Comparison of ENCODE assay signal across 26 cellular contexts in the genomic region with DNA sequence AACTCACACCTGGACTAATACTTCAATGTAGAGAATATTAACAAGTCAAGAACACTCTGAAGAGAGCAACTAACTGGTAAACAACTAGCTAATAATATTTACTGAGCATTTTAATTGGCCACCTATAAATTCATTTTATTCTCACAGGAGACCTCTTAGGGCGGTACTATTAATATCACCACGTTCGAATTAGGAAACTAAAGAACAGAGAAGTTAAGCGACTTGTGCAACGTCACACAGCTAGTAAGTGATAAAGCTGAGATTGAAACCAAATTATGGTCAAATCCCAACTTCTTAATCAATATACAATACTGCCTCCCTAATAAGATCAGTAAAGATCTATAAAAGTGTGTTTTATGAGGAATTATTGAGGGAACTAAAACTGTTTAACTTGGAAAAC.
"Had no signal": no experiment of that assay in that cellular context is flagged by ENCODE, and none has a peak within 500 bp of the region (broad histone marks: within the 10 kb centered on the region; RNA-seq: fewer than 3 reads in every experiment).

No MANE protein-coding gene starts in this region.

- H3K36me3 ChIP-seq: stomach, suprapubic skin, thoracic aorta, tibial artery, tibial nerve, transverse colon, upper lobe of left lung, upper lobe of right lung, uterus, vagina had no signal

- H3K27ac ChIP-seq: stomach, suprapubic skin, testis, thoracic aorta, tibial artery, tibial nerve, transverse colon, upper lobe of left lung, upper lobe of right lung, uterus, vagina had no signal

- H3K4me1 ChIP-seq: stomach, suprapubic skin, testis, tibial artery, tibial nerve, upper lobe of left lung, upper lobe of right lung, uterus, vagina had no signal

- H3K9me3 ChIP-seq: suprapubic skin, testis, thoracic aorta, tibial artery, tibial nerve, transverse colon, upper lobe of left lung, upper lobe of right lung, uterus, vagina had no signal

- ATAC-seq: stimulated activated effector memory CD8-positive, alpha-beta T cell treated with anti-CD3 and anti-CD28 coated beads, Interleukin-12 subunit alpha, Interleukin-12 subunit beta, amount 100 ng/mL, for 72 hours; stimulated activated memory B cell treated with anti-CD40 and anti-IgM and Interleukin-4, amounts not matched to agents 10 μg/mL and 1 μg/mL and 100 μg/mL, for 72 hours; stimulated activated naive B cell treated with anti-CD40 and anti-IgM and Interleukin-4, amounts not matched to agents 10 μg/mL and 1 μg/mL and 100 μg/mL, for 72 hours; stimulated activated naive CD8-positive, alpha-beta T cell treated with anti-CD3 and anti-CD28 coated beads, Interleukin-15, amount 100 ng/mL, for 72 hours; stimulated activated naive CD8-positive, alpha-beta T cell treated with anti-CD3 and anti-CD28 coated beads, Interleukin-15, Interleukin-2, amounts not matched to agents 100 U/mL and 50 U/mL, for 24 hours; upper lobe of right lung had no signal

- FAIRE-seq: urothelium cell line had no signal

- H3K27me3 ChIP-seq: stomach, suprapubic skin, testis, tibial artery, tibial nerve, transverse colon, upper lobe of left lung, upper lobe of right lung, uterus, vagina had no signal

- DNase-seq: stimulated activated CD4-positive, alpha-beta T cell treated with anti-CD3 and anti-CD28 coated beads, Interleukin-2, amount 100 ng/mL, for 48 hours; stimulated activated CD4-positive, alpha-beta T cell treated with anti-CD3 and anti-CD28 coated beads, Interleukin-4, amount 100 ng/mL, for 1 hour; stimulated activated CD4-positive, alpha-beta T cell treated with anti-CD3 and anti-CD28 coated beads, Interleukin-4, amount 100 ng/mL, for 24 hours; stimulated activated CD4-positive, alpha-beta T cell treated with anti-CD3 and anti-CD28 coated beads, Interleukin-4, amount 100 ng/mL, for 4 hours; stimulated activated CD8-positive, alpha-beta memory T cell treated with anti-CD3 and anti-CD28 coated beads, Interleukin-4, amount 100 ng/mL, for 48 hours; stimulated activated naive B cell treated with anti-CD40 and anti-IgM and Interleukin-4, amounts not matched to agents 10 μg/mL and 1 μg/mL and 100 μg/mL, for 72 hours; stimulated activated naive CD4-positive, alpha-beta T cell; stimulated activated naive CD4-positive, alpha-beta T cell treated with Interleukin-2 at 50 U/mL for 16 hours; stimulated activated naive CD8-positive, alpha-beta T cell treated with anti-CD3 and anti-CD28 coated beads, Interleukin-15, amount 100 ng/mL, for 72 hours; stimulated activated naive CD8-positive, alpha-beta T cell treated with anti-CD3 and anti-CD28 coated beads, Interleukin-15, Interleukin-2, amounts not matched to agents 100 U/mL and 50 U/mL, for 24 hours; stomach; substantia nigra; testis; tibial artery; transverse colon; trophoblast cell; upper lobe of left lung; upper lobe of right lung; uterus had no signal

- H3K4me3 ChIP-seq: stomach, suprapubic skin, testis, thoracic aorta, tibial artery, tibial nerve, transverse colon, upper lobe of left lung, upper lobe of right lung, uterus, vagina had no signal
